ENCODE assay signal across 24 cellular contexts in the genomic region with DNA sequence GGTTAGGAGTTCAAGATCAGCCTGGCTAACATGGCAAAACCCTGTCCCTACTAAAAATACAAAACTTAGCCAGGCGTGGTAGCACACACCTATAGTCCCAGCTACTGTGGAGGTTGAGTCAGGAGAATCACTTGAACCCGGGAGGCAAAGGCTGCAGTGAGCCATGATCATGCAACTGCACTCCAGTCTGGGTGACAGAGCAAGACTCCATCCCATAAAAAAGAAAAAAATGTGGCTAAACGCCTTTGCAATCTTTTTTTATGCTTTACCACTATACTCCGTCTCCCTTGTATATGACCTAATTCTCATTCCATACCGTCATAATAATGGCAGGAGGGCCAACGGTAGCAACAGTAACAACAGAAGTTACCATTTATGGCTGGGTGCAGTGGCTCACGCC.
"Had no signal": no experiment of that assay in that cellular context is flagged by ENCODE, and none has a peak within 500 bp of the region (broad histone marks: within the 10 kb centered on the region; RNA-seq: fewer than 3 reads in every experiment).

No MANE protein-coding gene starts in this region.

- H3K27ac ChIP-seq: epithelial cell of prostate, esophagus squamous epithelium had no signal

- H3K27me3 Mint-ChIP-seq: activated CD4-positive, alpha-beta T cell treated with anti-CD3 and anti-CD28 coated beads for 36 hours; activated CD8-positive, alpha-beta T cell treated with anti-CD3 and anti-CD28 coated beads for 36 hours; activated naive CD8-positive, alpha-beta T cell treated with anti-CD3 and anti-CD28 coated beads for 36 hours; activated T-helper 17 cell treated with anti-CD3 and anti-CD28 coated beads, Interleukin-2, amount 50 U/mL, for 72 hours had no signal

- H3K9me3 ChIP-seq: esophagus squamous epithelium had no signal

- H3K27ac Mint-ChIP-seq: activated CD4-positive, alpha-beta T cell treated with anti-CD3 and anti-CD28 coated beads for 36 hours; activated CD8-positive, alpha-beta T cell treated with anti-CD3 and anti-CD28 coated beads for 36 hours; activated naive CD8-positive, alpha-beta T cell treated with anti-CD3 and anti-CD28 coated beads for 36 hours; activated T-helper 17 cell treated with anti-CD3 and anti-CD28 coated beads, Interleukin-2, amount 50 U/mL, for 72 hours had no signal

- H3K27me3 ChIP-seq: esophagus squamous epithelium had no signal

- ATAC-seq: activated CD4-positive, alpha-beta T cell treated with anti-CD3 and anti-CD28 coated beads for 36 hours; activated CD8-positive, alpha-beta T cell treated with anti-CD3 and anti-CD28 coated beads for 36 hours; activated T-cell treated with anti-CD3 and anti-CD28 coated beads, Interleukin-2, amount 50 U/mL, for 4 hours; activated T-helper 17 cell treated with anti-CD3 and anti-CD28 coated beads, Interleukin-2, amount 50 U/mL, for 72 hours had no signal

- H3K4me3 Mint-ChIP-seq: activated CD4-positive, alpha-beta T cell treated with anti-CD3 and anti-CD28 coated beads for 36 hours; activated CD8-positive, alpha-beta T cell treated with anti-CD3 and anti-CD28 coated beads for 36 hours; activated naive CD8-positive, alpha-beta T cell treated with anti-CD3 and anti-CD28 coated beads for 36 hours; activated T-cell treated with anti-CD3 and anti-CD28 coated beads, Interleukin-2, amount 50 U/mL, for 4 hours; activated T-helper 17 cell treated with anti-CD3 and anti-CD28 coated beads, Interleukin-2, amount 50 U/mL, for 72 hours had no signal

- H3K9me3 Mint-ChIP-seq: activated CD8-positive, alpha-beta T cell treated with anti-CD3 and anti-CD28 coated beads for 36 hours; activated naive CD8-positive, alpha-beta T cell treated with anti-CD3 and anti-CD28 coated beads for 36 hours; activated T-cell treated with anti-CD3 and anti-CD28 coated beads, Interleukin-2, amount 50 U/mL, for 4 hours; activated T-helper 17 cell treated with anti-CD3 and anti-CD28 coated beads, Interleukin-2, amount 50 U/mL, for 72 hours had no signal

- DNase-seq: activated CD4-positive, alpha-beta T cell treated with anti-CD3 and anti-CD28 coated beads for 36 hours; activated CD4-positive, alpha-beta T cell treated with anti-CD3 and anti-CD28 coated beads, Interleukin-2, amount 50 U/mL, for 1 hour; activated CD4-positive, alpha-beta T cell treated with anti-CD3 and anti-CD28 coated beads, Interleukin-2, amount 50 U/mL, for 48 hours; activated CD4-positive, CD25-positive, alpha-beta regulatory T cell; activated CD4-positive, CD25-positive, alpha-beta regulatory T cell treated with anti-CD3 and anti-CD28 coated beads, Interleukin-2, amount 50 U/mL, for 72 hours; activated CD8-positive, alpha-beta memory T cell treated with anti-CD3 and anti-CD28 coated beads for 24 hours; activated CD8-positive, alpha-beta T cell treated with anti-CD3 and anti-CD28 coated beads for 36 hours; activated effector memory CD4-positive, alpha-beta T cell treated with Interleukin-2 at 50 U/mL for 16 hours; activated gamma-delta T cell treated with Interleukin-2 at 50 U/mL for 16 hours; activated naive CD4-positive, alpha-beta T cell treated with anti-CD3 and anti-CD28 coated beads, Interleukin-2, amount 50 U/mL, for 16 hours; activated naive CD4-positive, alpha-beta T cell treated with Interleukin-2 at 50 U/mL for 16 hours; activated naive CD8-positive, alpha-beta T cell treated with anti-CD3 and anti-CD28 coated beads for 36 hours; activated T-cell treated with anti-CD3 and anti-CD28 coated beads, Interleukin-2, amount 50 U/mL, for 4 hours; amniotic stem cell; anterior cingulate cortex; caudate nucleus; cortex of kidney; dermis blood vessel endothelial cell; effector CD4-positive, alpha-beta T cell; esophagus squamous epithelium; head of caudate nucleus; T-helper 2 cell had no signal

- H3K4me3 ChIP-seq: esophagus squamous epithelium had no signal
